18 cellular contexts compared by ENCODE assay signal in genomic region chr6:137001977-137002302, GRCh38. TPM values are rescaled to one million over a fixed set of nuclear protein-coding genes. Genes with fewer than 3 reads are reported as not detected.
DNase-seq lines count a peak whose midpoint lies in the region; ATAC-seq and TF ChIP-seq lines count a peak whose summit lies in the region.
"Had no signal": no experiment of that assay in that cellular context is flagged by ENCODE, and none has a peak within 500 bp of the region (broad histone marks: within the 10 kb centered on the region; RNA-seq: fewer than 3 reads in every experiment).

No MANE protein-coding gene starts in this region.

- POLR2A ChIA-PET in Caco-2 (lab: Charles Lee): no interaction called here

- H3K4me3 Mint-ChIP-seq in Caco-2 (ENCODE audit: unreplicated experiment) (no peak overlapping the region), nephron progenitor cell (peak overlapping the region; percentile 57)

- H3K9me3 Mint-ChIP-seq in Caco-2 (ENCODE audit: unreplicated experiment): no peaks in the 10 kb centered on the region
- no peaks in the 10 kb centered on the region for H3K9me3 Mint-ChIP-seq in nephron progenitor cell

- no peak overlapping the region for H3K4me3 ChIP-seq in Caco-2 (ENCODE audit: low read depth, low read length)
- peak overlapping the region; percentile 32 for H3K4me3 ChIP-seq in HUES64 (ENCODE audit: low read length)
- H3K4me3 ChIP-seq: GM12878, SJSA1 had no signal

- intact Hi-C loops in Caco-2 (cut with micrococcal nuclease; ENCODE audit: unreplicated experiment): no loop called here

- no peaks in the 10 kb centered on the region for H3K27me3 Mint-ChIP-seq in Caco-2 (ENCODE audit: insufficient read depth, unreplicated experiment)
- peaks cover 5% of the 10 kb centered on the region for H3K27me3 Mint-ChIP-seq in nephron progenitor cell (ENCODE audit: low read depth, poor library complexity)

- H3K27ac ChIP-seq in HUES64 (ENCODE audit: low read depth, low read length) (peak overlapping the region; percentile 43; the same call in 1 of the 2 replicates), epithelial cell of prostate (peak overlapping the region; percentile 66)
- H3K27ac ChIP-seq: SJSA1 had no signal

- 9% methylated on average over 4 of the region's 7 CpGs for WGBS in HUES64

- no peaks in the 10 kb centered on the region for H3K9me3 ChIP-seq in Caco-2
- H3K9me3 ChIP-seq in HUES64 (ENCODE audit: insufficient read depth, low read depth, low read length): no peaks in the 10 kb centered on the region
- H3K9me3 ChIP-seq: SJSA1 had no signal

- BruUV-seq in Caco-2 (replicated peaks; lab: Mats Ljungman, UMichigan): no TSS peak

- H3K4me1 Mint-ChIP-seq in Caco-2 (ENCODE audit: low read depth, unreplicated experiment): peaks cover 24% of the 10 kb centered on the region
- peaks cover 26% of the 10 kb centered on the region for H3K4me1 Mint-ChIP-seq in nephron progenitor cell

- no peak overlapping the region for H3K9ac ChIP-seq in HUES64 (ENCODE audit: low read depth, low read length)

- H3K36me3 ChIP-seq in Caco-2 (ENCODE audit: control insufficient read depth, insufficient read depth, low read length): no peaks in the 10 kb centered on the region
- H3K36me3 ChIP-seq in HUES64 (ENCODE audit: insufficient read depth, low read length): no peaks in the 10 kb centered on the region
- H3K36me3 ChIP-seq: SJSA1 had no signal

- no peak for DNase-seq in Caco-2
- DNase-seq in epithelial cell of prostate (ENCODE audit: low read depth, low spot score): no peak
- no peak for DNase-seq in nephron progenitor cell
- DNase-seq in NCI-H128 (lab: John Stamatoyannopoulos, UW; ENCODE audit: unreplicated experiment): no peak
- no peak for DNase-seq in NCI-H187 (lab: John Stamatoyannopoulos, UW)
- DNase-seq: 8988T, C1 segment of cervical spinal cord, Karpas-422, MM.1S, NCI-H1105, NCI-H2171 treated with DMSO at 0.1 percent for 48 hours had no signal

- H3K27me3 ChIP-seq in Caco-2 (replicated peaks; ENCODE audit: control insufficient read depth, insufficient read depth, low read length) (no peaks in the 10 kb centered on the region), HUES64 (ENCODE audit: insufficient read depth, low read length) (no peaks in the 10 kb centered on the region; the same call in 1 of the 2 replicates)
- H3K27me3 ChIP-seq: SJSA1 had no signal

- ATAC-seq in HG02981 (IDR thresholded peaks at IDR 0.05; ENCODE audit: unreplicated experiment): no peak
- ATAC-seq in GM21447 (IDR thresholded peaks at IDR 0.05; ENCODE audit: unreplicated experiment): no peak
- ATAC-seq: GM12878 had no signal

- H3K27ac Mint-ChIP-seq in Caco-2 (ENCODE audit: unreplicated experiment): peak overlapping the region; percentile 50
- H3K27ac Mint-ChIP-seq in nephron progenitor cell: no peak overlapping the region

- CTCF ChIA-PET in Caco-2 (lab: Charles Lee): no interaction called here

- H3K36me3 Mint-ChIP-seq in Caco-2 (ENCODE audit: insufficient read depth, unreplicated experiment) (peaks cover 5% of the 10 kb centered on the region), nephron progenitor cell (ENCODE audit: low read depth) (no peaks in the 10 kb centered on the region)

- H3K4me1 ChIP-seq in Caco-2 (peaks cover 20% of the 10 kb centered on the region), HUES64 (ENCODE audit: insufficient read depth, low read length) (peaks cover 30% of the 10 kb centered on the region)
- H3K4me1 ChIP-seq: SJSA1 had no signal

- TF ChIP-seq CTCF in Caco-2 (IDR thresholded peaks at IDR 0.05; ENCODE audit: insufficient read depth in 1 of 2, low read depth in 1 of 2, low read length in 1 of 2, severe bottlenecking in 1 of 2, unreplicated experiment in 1 of 2) (no peak), nephron progenitor cell (IDR thresholded peaks at IDR 0.05) (no peak)

RNA-seq across cellular contexts. Expression of gene IL20RA, which starts 42.8 kb away (rescaled TPM):
- 0.65 and 1.6 TPM in 2 replicates for total RNA-seq in Caco-2 (2022)
- 0.70 TPM for polyA plus RNA-seq in HUES64 (2013, experiment 1 of 2)
- 0.95 TPM for polyA plus RNA-seq in HUES64 (2013, experiment 2 of 2)
- total RNA-seq: G401, RPMI7951, SJSA1 had no signal
